ENCODE assay signal across 22 cellular contexts in the genomic region with DNA sequence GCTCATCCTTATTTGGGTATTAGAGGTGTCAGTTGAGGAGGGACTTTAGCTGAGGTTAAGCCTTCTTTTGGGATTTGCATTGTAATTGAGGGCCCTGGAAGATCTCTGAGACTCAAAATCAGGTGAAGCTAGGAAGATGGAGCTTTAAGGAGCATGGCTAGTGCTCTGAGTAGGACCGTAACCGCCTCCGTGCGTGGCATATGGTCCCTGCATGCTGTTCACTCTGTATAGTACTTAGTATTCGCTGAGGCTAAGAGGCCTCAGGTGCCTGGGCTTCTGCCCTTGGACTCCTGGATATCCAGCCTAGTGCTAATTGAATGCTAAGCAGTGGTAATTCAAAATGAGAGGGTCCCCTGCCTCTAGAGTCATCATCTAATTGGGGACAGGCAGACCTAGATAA.
"Had no signal": no experiment of that assay in that cellular context is flagged by ENCODE, and none has a peak within 500 bp of the region (broad histone marks: within the 10 kb centered on the region; RNA-seq: fewer than 3 reads in every experiment).

No MANE protein-coding gene starts in this region.

- H3K4me2 ChIP-seq: hepatocyte had no signal

- H3K79me2 ChIP-seq: hepatocyte had no signal

- H3K4me1 ChIP-seq: ascending aorta, breast epithelium, left lung, prostate gland had no signal

- ATAC-seq: activated T-cell treated with anti-CD3 and anti-CD28 coated beads, Interleukin-2, amount 50 U/mL, for 4 hours; esophagus mucosa; left lung; naive thymus-derived CD4-positive, alpha-beta T cell; stimulated activated naive CD8-positive, alpha-beta T cell treated with anti-CD3 and anti-CD28 coated beads, Interleukin-15, Interleukin-2, amounts not matched to agents 100 U/mL and 50 U/mL, for 24 hours had no signal

- H3K9me3 ChIP-seq: adrenal gland, ascending aorta, breast epithelium, left lung, ovary, prostate gland had no signal

- DNase-seq: activated CD4-positive, alpha-beta T cell treated with anti-CD3 and anti-CD28 coated beads for 1 hour; activated CD8-positive, alpha-beta memory T cell treated with anti-CD3 and anti-CD28 coated beads, Interleukin-2, amount 50 U/mL, for 4 hours; activated naive CD4-positive, alpha-beta T cell; activated T-cell treated with anti-CD3 and anti-CD28 coated beads, Interleukin-2, amount 50 U/mL, for 4 hours; adrenal gland; effector memory CD4-positive, alpha-beta T cell; foreskin melanocyte; kidney glomerular epithelial cell; left lung; naive thymus-derived CD4-positive, alpha-beta T cell; ovary; stimulated activated CD4-positive, alpha-beta T cell treated with anti-CD3 and anti-CD28 coated beads, Interleukin-4, amount 100 ng/mL, for 24 hours; stimulated activated naive CD8-positive, alpha-beta T cell treated with anti-CD3 and anti-CD28 coated beads, Interleukin-15, Interleukin-2, amounts not matched to agents 100 U/mL and 50 U/mL, for 24 hours had no signal

- H3K36me3 ChIP-seq: ovary had no signal

- H3K4me3 Mint-ChIP-seq: activated naive CD8-positive, alpha-beta T cell; activated T-cell treated with anti-CD3 and anti-CD28 coated beads, Interleukin-2, amount 50 U/mL, for 4 hours; central memory CD8-positive, alpha-beta T cell; naive thymus-derived CD4-positive, alpha-beta T cell had no signal

- H3K27ac Mint-ChIP-seq: activated naive CD8-positive, alpha-beta T cell; activated T-helper 2 cell treated with anti-CD3 and anti-CD28 coated beads, Interferon-gamma antibody, Interleukin-2, Interleukin-4, amounts not matched to agents 10 μg/mL and 5 μg/mL and 100 μg/mL, durations not matched to agents 14 hours and 24 hours and 36 hours had no signal

- H3K4me3 ChIP-seq: adrenal gland, ascending aorta, breast epithelium, hepatocyte, left lung, lung, ovary, prostate gland had no signal

- H2AFZ ChIP-seq: hepatocyte had no signal

- H3K4me1 Mint-ChIP-seq: central memory CD8-positive, alpha-beta T cell had no signal

- H3K9me3 Mint-ChIP-seq: activated T-cell treated with anti-CD3 and anti-CD28 coated beads, Interleukin-2, amount 50 U/mL, for 4 hours; activated T-helper 2 cell treated with anti-CD3 and anti-CD28 coated beads, Interferon-gamma antibody, Interleukin-2, Interleukin-4, amounts not matched to agents 10 μg/mL and 5 μg/mL and 100 μg/mL, durations not matched to agents 14 hours and 24 hours and 36 hours; central memory CD8-positive, alpha-beta T cell; naive thymus-derived CD4-positive, alpha-beta T cell had no signal

- H3K27ac ChIP-seq: ascending aorta, breast epithelium, hepatocyte, left lung, ovary, prostate gland had no signal

- H3K27me3 ChIP-seq: adrenal gland, ascending aorta, breast epithelium, hepatocyte, left lung, ovary had no signal

- H3K27me3 Mint-ChIP-seq: activated naive CD8-positive, alpha-beta T cell; central memory CD8-positive, alpha-beta T cell; naive thymus-derived CD4-positive, alpha-beta T cell had no signal
